ENCODE assay signal across 26 cellular contexts in the genomic region with DNA sequence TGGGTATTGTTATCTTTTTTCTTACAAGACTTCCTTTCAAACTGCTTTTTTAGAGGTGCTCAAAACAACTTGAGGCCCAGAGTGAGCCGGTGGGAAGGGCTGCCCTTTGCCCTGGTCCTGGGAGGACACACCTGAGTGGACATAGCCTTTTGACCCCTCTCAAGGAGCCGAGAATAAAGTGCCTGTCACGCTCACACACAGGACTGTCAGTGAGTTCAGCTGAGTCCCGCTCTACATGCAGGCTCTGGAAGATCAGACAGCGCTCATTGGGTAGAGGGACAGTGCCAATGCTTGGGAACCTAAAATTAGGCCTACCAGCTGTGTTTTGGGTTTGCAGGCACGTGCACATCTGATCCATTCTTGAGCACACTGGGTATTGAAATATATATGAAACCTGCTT.
"Had no signal": no experiment of that assay in that cellular context is flagged by ENCODE, and none has a peak within 500 bp of the region (broad histone marks: within the 10 kb centered on the region; RNA-seq: fewer than 3 reads in every experiment).

No MANE protein-coding gene starts in this region.

- H3K4me3 Mint-ChIP-seq: activated CD8-positive, alpha-beta memory T cell treated with anti-CD3 and anti-CD28 coated beads, Interleukin-2, amount 10 ng/mL, durations not matched to agents 7 days and 5 days; activated naive CD4-positive, alpha-beta T cell treated with anti-CD3 and anti-CD28 coated beads, Interleukin-2, amount 50 U/mL, for 24 hours; activated T-cell treated with anti-CD3 and anti-CD28 coated beads, Interleukin-2, amount 50 U/mL, for 24 hours; activated T-helper 1 cell treated with anti-CD3 and anti-CD28 coated beads, Interleukin-12 subunit alpha, Interleukin-12 subunit beta, Interleukin-2, Interleukin-4 antibody, amounts not matched to agents 30 ng/mL and 10 ng/mL and 1 ng/mL, durations not matched to agents 14 hours and 24 hours and 36 hours had no signal

- H3K9me3 Mint-ChIP-seq: activated naive CD4-positive, alpha-beta T cell treated with anti-CD3 and anti-CD28 coated beads, Interleukin-2, amount 50 U/mL, for 24 hours; activated T-cell treated with anti-CD3 and anti-CD28 coated beads, Interleukin-2, amount 50 U/mL, for 24 hours; activated T-helper 1 cell treated with anti-CD3 and anti-CD28 coated beads, Interleukin-12 subunit alpha, Interleukin-12 subunit beta, Interleukin-2, Interleukin-4 antibody, amounts not matched to agents 30 ng/mL and 10 ng/mL and 1 ng/mL, durations not matched to agents 14 hours and 24 hours and 36 hours had no signal

- H3K36me3 ChIP-seq: breast epithelium, Peyer's patch, SJSA1 had no signal

- H3K9me3 ChIP-seq: breast epithelium, Peyer's patch, SJSA1 had no signal

- ATAC-seq: activated CD4-positive, CD25-positive, alpha-beta regulatory T cell treated with anti-CD3 and anti-CD28 coated beads, Interleukin-2, amount 50 U/mL, for 24 hours; activated CD8-positive, alpha-beta memory T cell treated with anti-CD3 and anti-CD28 coated beads, Interleukin-2, amount 10 ng/mL, durations not matched to agents 7 days and 5 days; SK-N-SH treated with all-trans-retinoic acid at 6 μM for 48 hours had no signal

- DNase-seq: activated CD4-positive, alpha-beta T cell treated with anti-CD3 and anti-CD28 coated beads for 48 hours; activated CD4-positive, alpha-beta T cell treated with anti-CD3 and anti-CD28 coated beads, Interleukin-2, amount 50 U/mL, for 48 hours; activated CD8-positive, alpha-beta memory T cell treated with anti-CD3 and anti-CD28 coated beads, Interleukin-2, amount 10 ng/mL, durations not matched to agents 7 days and 5 days; activated effector memory CD4-positive, alpha-beta T cell treated with Interleukin-2 at 50 U/mL for 16 hours; activated naive CD4-positive, alpha-beta T cell; activated T-cell treated with anti-CD3 and anti-CD28 coated beads, Interleukin-2, amount 50 U/mL, for 24 hours; aorta; central memory CD4-positive, alpha-beta T cell; Kasumi-1; KBM-7; NCI-H1092; NCI-H1417; NCI-H2029 treated with DMSO at 0.1 percent for 48 hours; NCI-H345; NCI-H510A treated with DMSO at 0.1 percent for 48 hours; NCI-H69; Peyer's patch; SHP77; SW 1271 had no signal

- H3K27ac ChIP-seq: breast epithelium, Peyer's patch, RWPE1, SJSA1 had no signal

- H3K4me3 ChIP-seq: breast epithelium, Peyer's patch, SJSA1 had no signal

- H3K27me3 ChIP-seq: breast epithelium, Peyer's patch, SJSA1 had no signal

- H3K27me3 Mint-ChIP-seq: activated CD8-positive, alpha-beta memory T cell treated with anti-CD3 and anti-CD28 coated beads, Interleukin-2, amount 10 ng/mL, durations not matched to agents 7 days and 5 days; activated naive CD4-positive, alpha-beta T cell treated with anti-CD3 and anti-CD28 coated beads, Interleukin-2, amount 50 U/mL, for 24 hours had no signal

- H3K4me1 ChIP-seq: breast epithelium, Peyer's patch, SJSA1 had no signal

- H3K27ac Mint-ChIP-seq: activated CD8-positive, alpha-beta memory T cell treated with anti-CD3 and anti-CD28 coated beads, Interleukin-2, amount 10 ng/mL, durations not matched to agents 7 days and 5 days; activated naive CD4-positive, alpha-beta T cell treated with anti-CD3 and anti-CD28 coated beads, Interleukin-2, amount 50 U/mL, for 24 hours; activated T-cell treated with anti-CD3 and anti-CD28 coated beads, Interleukin-2, amount 50 U/mL, for 24 hours; activated T-helper 1 cell treated with anti-CD3 and anti-CD28 coated beads, Interleukin-12 subunit alpha, Interleukin-12 subunit beta, Interleukin-2, Interleukin-4 antibody, amounts not matched to agents 30 ng/mL and 10 ng/mL and 1 ng/mL, durations not matched to agents 14 hours and 24 hours and 36 hours had no signal

- H3K36me3 Mint-ChIP-seq: activated CD8-positive, alpha-beta memory T cell treated with anti-CD3 and anti-CD28 coated beads, Interleukin-2, amount 10 ng/mL, durations not matched to agents 7 days and 5 days had no signal

- H3K4me1 Mint-ChIP-seq: activated CD8-positive, alpha-beta memory T cell treated with anti-CD3 and anti-CD28 coated beads, Interleukin-2, amount 10 ng/mL, durations not matched to agents 7 days and 5 days had no signal
